ENCODE assay signal across 2 cellular contexts in genomic region chr11:75380716-75381420, GRCh38.
TF ChIP-seq lines count a peak whose summit lies in the region.

No MANE protein-coding gene starts in this region.

TF ChIP-seq in Ishikawa, 13 proteins besides CTCF, POLR2A, EP300 and RAD21:
- TF ChIP-seq MAX (IDR thresholded peaks at IDR 0.05) (0 out of 2 replicates have a peak, but pooled peaks have one; percentile 12), EGR1 (IDR thresholded peaks at IDR 0.05) (no peak), CREB1 (IDR thresholded peaks at IDR 0.05; ENCODE audit: low read depth) (no peak), NFIC (IDR thresholded peaks at IDR 0.05) (no peak), USF1 (IDR thresholded peaks at IDR 0.05) (peak; percentile 82), REST (IDR thresholded peaks at IDR 0.05; ENCODE audit: low read depth) (no peak), TCF12 (IDR thresholded peaks at IDR 0.05; ENCODE audit: low read depth) (no peak), CEBPB (IDR thresholded peaks at IDR 0.05) (no peak), TEAD4 (IDR thresholded peaks at IDR 0.05) (peak; percentile 96), FOXM1 (IDR thresholded peaks at IDR 0.05; ENCODE audit: borderline replicate concordance, low read depth) (no peak), TAF1 (IDR thresholded peaks at IDR 0.05; ENCODE audit: low read depth) (no peak)

TF ChIP-seq in K562, 482 proteins besides CTCF, POLR2A, EP300 and RAD21:
- TF ChIP-seq CTBP1 (IDR thresholded peaks at IDR 0.05; ENCODE audit: borderline replicate concordance) (peak; percentile 45; the same call in 1 of the 2 replicates), SNAPC5 (CRISPR knock-in tag; IDR thresholded peaks at IDR 0.05) (no peak), RAD51 (IDR thresholded peaks at IDR 0.05; ENCODE audit: borderline replicate concordance, low read depth) (peak; percentile 60), PKNOX1 (IDR thresholded peaks at IDR 0.05) (peak; percentile 55; the same call in 1 of the 2 replicates), TEAD2 (tag; IDR thresholded peaks at IDR 0.05) (peak; percentile 82), ZC3H8 (IDR thresholded peaks at IDR 0.05) (no peak), TOE1 (IDR thresholded peaks at IDR 0.05; ENCODE audit: borderline replicate concordance) (peak; percentile 77; the same call in 1 of the 2 replicates), TOE1 (CRISPR knock-in tag; IDR thresholded peaks at IDR 0.05; ENCODE audit: borderline replicate concordance, low read depth) (no peak), ZNF740 (CRISPR knock-in tag; IDR thresholded peaks at IDR 0.05) (no peak), ZNF740 (tag; IDR thresholded peaks at IDR 0.05) (no peak), GATAD2B (IDR thresholded peaks at IDR 0.05; ENCODE audit: borderline replicate concordance) (no peak), TEAD4 (IDR thresholded peaks at IDR 0.05; ENCODE audit: low read length) (peak; percentile 52; the same call in 1 of the 2 replicates), TEAD4 (CRISPR knock-in tag; IDR thresholded peaks at IDR 0.05; ENCODE audit: borderline replicate concordance) (no peak), CBFA2T2 (conservative IDR thresholded peaks at IDR 0.05) (peak; percentile 9; the same call in 1 of the 2 replicates), ZNF778 (CRISPR knock-in tag; IDR thresholded peaks at IDR 0.05) (no peak), TFE3 (CRISPR knock-in tag; IDR thresholded peaks at IDR 0.05) (peak; percentile 91), DNMT1 (IDR thresholded peaks at IDR 0.05) (no peak), USF1 (CRISPR knock-in tag; IDR thresholded peaks at IDR 0.05) (peak; percentile 62), ZNF24 (IDR thresholded peaks at IDR 0.05) (no peak), CREB1 (IDR thresholded peaks at IDR 0.05) (no peak), CREB1 (CRISPR knock-in tag; IDR thresholded peaks at IDR 0.05) (0 out of 2 replicates have a peak, but pooled peaks have one; percentile 22), SPI1 (IDR thresholded peaks at IDR 0.05; ENCODE audit: borderline replicate concordance, low read depth, low read length) (peak; percentile 80; the same call in 1 of the 2 replicates), MEIS2 (IDR thresholded peaks at IDR 0.05; ENCODE audit: partially characterized antibody) (peak; percentile 64), NFIC (IDR thresholded peaks at IDR 0.05) (no peak), ZNF395 (CRISPR knock-in tag; IDR thresholded peaks at IDR 0.05) (peak; percentile 68), ATF7 (IDR thresholded peaks at IDR 0.05) (no peak), TEAD1 (CRISPR knock-in tag; IDR thresholded peaks at IDR 0.05) (peak; percentile 63 to 93; a peak in 3 of 4 replicates), RB1 (IDR thresholded peaks at IDR 0.05; ENCODE audit: low read depth) (0 out of 2 replicates have a peak, but pooled peaks have one; percentile 28), KDM2B (CRISPR knock-in tag; IDR thresholded peaks at IDR 0.05) (no peak), PBX2 (CRISPR knock-in tag; IDR thresholded peaks at IDR 0.05; ENCODE audit: low read depth) (no peak), PBX2 (tag; conservative IDR thresholded peaks at IDR 0.05; ENCODE audit: low read depth) (peak; percentile 67)
